ENCODE assay signal across 15 cellular contexts in the genomic region with DNA sequence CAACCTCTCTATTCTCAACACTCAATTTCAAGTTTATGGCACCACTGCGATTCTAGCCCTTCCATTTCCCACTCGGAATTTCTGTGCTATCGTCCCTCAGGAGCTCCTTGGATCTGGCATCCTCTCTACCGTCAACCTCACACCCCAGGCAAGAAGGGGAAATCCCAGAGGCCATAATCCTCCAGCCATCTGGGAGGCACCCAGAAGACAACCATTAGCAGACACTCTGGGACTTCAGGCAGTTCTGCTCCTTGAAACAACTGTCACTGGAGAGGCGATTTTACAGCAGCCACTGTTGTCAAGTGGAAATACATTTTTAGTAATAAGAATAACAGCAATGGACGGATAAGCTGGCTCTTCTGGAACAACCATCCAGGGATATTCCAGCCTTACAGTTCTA.
DNase-seq lines count a peak whose midpoint lies in the region; ATAC-seq and TF ChIP-seq lines count a peak whose summit lies in the region.
"Had no signal": no experiment of that assay in that cellular context is flagged by ENCODE, and none has a peak within 500 bp of the region (broad histone marks: within the 10 kb centered on the region; RNA-seq: fewer than 3 reads in every experiment).

No MANE protein-coding gene starts in this region.

- intact Hi-C loops in right lobe of liver (cut with DNase I): loop anchor here (10.0 kb wide), 1 partner anchor 457 kb away; no protein-coding TSS in a partner anchor

- DNase-seq in NCI-H524 treated with DMSO at 0.1 percent for 48 hours (lab: John Stamatoyannopoulos, UW): peak; percentile 81
- no peak for DNase-seq in progenitor cell of endocrine pancreas (ENCODE audit: low spot score, unreplicated experiment)
- DNase-seq in CD1c-positive myeloid dendritic cell (ENCODE audit: extremely low spot score): no peak
- no peak for DNase-seq in coronary artery (ENCODE audit: low spot score)
- DNase-seq in right lobe of liver: no peak
- DNase-seq: C1 segment of cervical spinal cord; Caco-2; CD4-positive, CD25-positive, alpha-beta regulatory T cell; CD8-positive, alpha-beta T cell; DMS153; DND-41; GOT3; H7; HCEC 1CT had no signal

- peak overlapping the region; percentile 98; the same call in 1 of the 2 replicates for H3K27ac ChIP-seq in OCI-LY3 (ENCODE audit: low read length)
- H3K27ac ChIP-seq in coronary artery: no peak overlapping the region
- no peak overlapping the region for H3K27ac ChIP-seq in right lobe of liver

- no peaks in the 10 kb centered on the region for H3K27me3 Mint-ChIP-seq in progenitor cell of endocrine pancreas

- 84% methylated on average over 6 of the region's 6 CpGs for WGBS in right lobe of liver (ENCODE audit: insufficient coverage, low coverage, low lambda C conversion rate, missing lambda C conversion rate)

- H3K9me3 Mint-ChIP-seq in progenitor cell of endocrine pancreas (ENCODE audit: low read depth): peaks cover 12% of the 10 kb centered on the region
- H3K9me3 Mint-ChIP-seq: CD8-positive, alpha-beta T cell had no signal

- H3K4me3 ChIP-seq in OCI-LY3 (ENCODE audit: low read length): no peak overlapping the region
- no peak overlapping the region for H3K4me3 ChIP-seq in coronary artery
- H3K4me3 ChIP-seq in right lobe of liver: no peak overlapping the region

- no peak overlapping the region for H3K4me2 ChIP-seq in OCI-LY3 (ENCODE audit: low read length)

- TF ChIP-seq CTCF in OCI-LY3 (IDR thresholded peaks at IDR 0.05; ENCODE audit: low read depth, low read length): no peak
- no peak for TF ChIP-seq CTCF in progenitor cell of endocrine pancreas (IDR thresholded peaks at IDR 0.05; ENCODE audit: unreplicated experiment)
- no peak for TF ChIP-seq CTCF in coronary artery (IDR thresholded peaks at IDR 0.05)
- no peak for TF ChIP-seq CTCF in right lobe of liver (IDR thresholded peaks at IDR 0.05)

- no peak for ATAC-seq in right lobe of liver
- ATAC-seq: CD8-positive, alpha-beta T cell had no signal

- H4K20me1 ChIP-seq in OCI-LY3 (ENCODE audit: insufficient read depth, low read length): no peaks in the 10 kb centered on the region

- H3K4me1 ChIP-seq in OCI-LY3 (ENCODE audit: low read length) (peaks cover 71% of the 10 kb centered on the region), right lobe of liver (no peaks in the 10 kb centered on the region)

- peaks cover 4% of the 10 kb centered on the region for H3K36me3 Mint-ChIP-seq in progenitor cell of endocrine pancreas (ENCODE audit: insufficient read depth)
- H3K36me3 Mint-ChIP-seq: CD4-positive, CD25-positive, alpha-beta regulatory T cell; CD8-positive, alpha-beta T cell had no signal

- peaks cover 13% of the 10 kb centered on the region for H3K4me1 Mint-ChIP-seq in progenitor cell of endocrine pancreas (ENCODE audit: low read depth)
- H3K4me1 Mint-ChIP-seq: CD4-positive, CD25-positive, alpha-beta regulatory T cell had no signal

- no peak overlapping the region for H3K9ac ChIP-seq in OCI-LY3 (ENCODE audit: low read length)

- H2AFZ ChIP-seq in OCI-LY3 (ENCODE audit: low read depth, low read length): no peak overlapping the region

- TF ChIP-seq POLR2A in right lobe of liver (IDR thresholded peaks at IDR 0.05): no peak

- H3K9me3 ChIP-seq in OCI-LY3 (ENCODE audit: insufficient read depth, low read length) (no peaks in the 10 kb centered on the region), right lobe of liver (no peaks in the 10 kb centered on the region)
- H3K9me3 ChIP-seq: Caco-2 had no signal

- H3K79me2 ChIP-seq in OCI-LY3 (ENCODE audit: low read length): no peaks in the 10 kb centered on the region

- H3K4me3 Mint-ChIP-seq in progenitor cell of endocrine pancreas (ENCODE audit: low read depth): no peak overlapping the region
- H3K4me3 Mint-ChIP-seq: CD4-positive, CD25-positive, alpha-beta regulatory T cell; CD8-positive, alpha-beta T cell had no signal

- peak overlapping the region; percentile 14 for H3K27ac Mint-ChIP-seq in progenitor cell of endocrine pancreas
- H3K27ac Mint-ChIP-seq: CD4-positive, CD25-positive, alpha-beta regulatory T cell; CD8-positive, alpha-beta T cell had no signal

- H3K27me3 ChIP-seq in OCI-LY3 (ENCODE audit: low read depth, low read length) (no peaks in the 10 kb centered on the region), right lobe of liver (no peaks in the 10 kb centered on the region)

- H3K36me3 ChIP-seq in OCI-LY3 (replicated peaks; ENCODE audit: low read depth, low read length): peaks cover 9% of the 10 kb centered on the region
- H3K36me3 ChIP-seq in right lobe of liver: no peaks in the 10 kb centered on the region
